ENCODE assay signal across 20 cellular contexts in the genomic region with DNA sequence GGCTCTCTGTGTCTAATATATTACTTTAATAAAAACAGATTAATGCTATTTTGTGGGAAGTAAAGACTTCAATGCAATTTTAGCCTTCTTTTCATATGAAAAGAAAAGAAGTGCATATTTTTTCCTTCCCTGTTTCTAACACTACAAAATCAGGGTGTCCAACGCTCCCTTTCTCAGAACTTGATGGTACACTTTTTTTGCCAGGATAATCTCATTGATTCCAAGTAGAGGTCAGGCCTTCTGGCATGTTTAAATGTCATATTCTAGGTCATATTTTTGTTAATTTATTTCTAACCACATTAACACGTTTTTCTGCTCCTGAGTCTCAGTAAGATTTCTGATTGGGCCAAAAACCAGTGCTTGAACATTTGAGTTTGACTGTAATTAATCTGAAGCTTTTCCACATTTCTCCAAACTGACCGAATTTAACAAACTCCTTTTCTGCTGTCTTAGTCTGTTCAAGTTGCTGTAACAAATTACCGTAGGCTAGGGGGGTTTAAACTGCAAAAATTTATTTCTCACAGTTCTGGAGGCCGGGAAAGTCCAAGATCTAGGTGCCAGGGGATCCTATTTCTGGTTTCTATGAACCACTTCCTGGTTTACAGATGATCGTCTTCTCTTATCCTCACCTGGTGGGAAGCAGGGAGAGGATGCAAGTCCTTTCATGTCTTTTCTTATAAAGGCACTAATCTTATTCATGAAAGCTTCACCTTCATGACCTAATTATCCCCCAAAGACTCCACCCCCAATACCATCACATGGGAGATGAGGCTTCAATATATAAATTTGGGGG.
DNase-seq lines count a peak whose midpoint lies in the region; ATAC-seq, FAIRE-seq and TF ChIP-seq lines count a peak whose summit lies in the region.
"Had no signal": no experiment of that assay in that cellular context is flagged by ENCODE, and none has a peak within 500 bp of the region (broad histone marks: within the 10 kb centered on the region; RNA-seq: fewer than 3 reads in every experiment).

No MANE protein-coding gene starts in this region.

- H3K36me3 ChIP-seq in Loucy (ENCODE audit: insufficient read depth, low read length) = no peaks in the 10 kb centered on the region
- no peaks in the 10 kb centered on the region for H3K36me3 ChIP-seq in mammary epithelial cell (ENCODE audit: insufficient read depth, low read length)
- no peaks in the 10 kb centered on the region for H3K36me3 ChIP-seq in neuronal stem cell (replicated peaks in 1 of 2; ENCODE audit: control insufficient read depth in 2 of 2, insufficient read depth in 2 of 2, low read length in 2 of 2)
- H3K36me3 ChIP-seq: lower lobe of right lung, prostate gland, SJCRH30 had no signal

- dilution Hi-C loops in mammary epithelial cell (cut with HindIII; ENCODE audit: low sequenced_read_pairs) = loop anchor here (5.0 kb wide), 2 partner anchors 57 to 68 kb away; no protein-coding TSS in a partner anchor

- H2AK5ac ChIP-seq in neuronal stem cell (ENCODE audit: low read depth, low read length) = no peak overlapping the region

- H3K27me3 ChIP-seq in Loucy (ENCODE audit: insufficient read depth, low read length, poor library complexity, severe bottlenecking) (no peaks in the 10 kb centered on the region), mammary epithelial cell (ENCODE audit: insufficient read depth, low read length) (no peaks in the 10 kb centered on the region), neuronal stem cell (ENCODE audit: control insufficient read depth in 3 of 3, insufficient read depth in 3 of 3, low read depth in 1 of 3, low read length in 3 of 3) (no peaks in the 10 kb centered on the region)
- H3K27me3 ChIP-seq: SJCRH30 had no signal

- no peak for ATAC-seq in A549
- ATAC-seq in GM19395 (IDR thresholded peaks at IDR 0.05; ENCODE audit: unreplicated experiment) = no peak
- ATAC-seq in HG03045 (IDR thresholded peaks at IDR 0.05; ENCODE audit: unreplicated experiment) = no peak
- no peak for ATAC-seq in HG02678 (IDR thresholded peaks at IDR 0.05; ENCODE audit: unreplicated experiment)
- ATAC-seq: activated naive CD8-positive, alpha-beta T cell treated with anti-CD3 and anti-CD28 coated beads, Interleukin-2, amount 50 U/mL, for 24 hours; lower lobe of right lung had no signal

- H4K20me1 ChIP-seq in Loucy (ENCODE audit: insufficient read depth, low read length, poor library complexity, severe bottlenecking) (no peaks in the 10 kb centered on the region), mammary epithelial cell (ENCODE audit: insufficient read depth, low read length) (no peaks in the 10 kb centered on the region)

- H3K4me1 ChIP-seq in A549 (peaks cover 30% of the 10 kb centered on the region), Loucy (ENCODE audit: insufficient read depth, low read length, poor library complexity, severe bottlenecking) (peaks cover 20% of the 10 kb centered on the region), mammary epithelial cell (ENCODE audit: insufficient read depth, low read length) (peaks cover 51% of the 10 kb centered on the region), neuronal stem cell (ENCODE audit: control insufficient read depth in 2 of 2, insufficient read depth in 1 of 2, low read depth in 1 of 2, low read length in 2 of 2) (no peaks in the 10 kb centered on the region)

- intact Hi-C loops in mammary epithelial cell (cut with micrococcal nuclease) = loop anchor here (2.0 kb wide), 1 partner anchor 312 kb away; no protein-coding TSS in a partner anchor

- no peak for TF ChIP-seq RAD21 in A549 (conservative IDR thresholded peaks at IDR 0.05 in 1 of 2, IDR thresholded peaks at IDR 0.05 in 1 of 2)

- in situ Hi-C loops in mammary epithelial cell (cut with MboI; ENCODE audit: low sequenced_read_pairs in 2 of 2) = no loop called here

- 80% methylated on average over 6 of the region's 6 CpGs for WGBS in A549 (ENCODE audit: missing lambda C conversion rate)
- 6% methylated on average over 6 of the region's 6 CpGs for WGBS in mammary epithelial cell (ENCODE audit: low coverage, missing lambda C conversion rate)
- no CpG with 5 or more reads among the region's 6 CpGs for WGBS in neuronal stem cell (ENCODE audit: extremely low coverage in 2 of 2, insufficient read length in 2 of 2, insufficient replicate concordance in 1 of 2), 2 donors

- H2AFZ ChIP-seq in Loucy (ENCODE audit: low read length) (peak overlapping the region; percentile 9; the same call in 1 of the 2 replicates), mammary epithelial cell (ENCODE audit: low read depth, low read length) (peak overlapping the region; percentile 78), neuronal stem cell (ENCODE audit: low read length) (peak overlapping the region; percentile 29)

- no peak overlapping the region for H2BK15ac ChIP-seq in neuronal stem cell (ENCODE audit: low read length)

- H3K9ac ChIP-seq in Loucy (ENCODE audit: low read depth, low read length, poor library complexity, severe bottlenecking) = no peak overlapping the region
- peak overlapping the region; percentile 52 for H3K9ac ChIP-seq in mammary epithelial cell (ENCODE audit: insufficient read depth, low read length)
- no peak overlapping the region for H3K9ac ChIP-seq in neuronal stem cell (ENCODE audit: low read depth, low read length, poor library complexity)

- no peak overlapping the region for H2BK120ac ChIP-seq in neuronal stem cell (ENCODE audit: low read depth, low read length)

- no peak for TF ChIP-seq EP300 in A549 (IDR thresholded peaks at IDR 0.05)

- no peaks in the 10 kb centered on the region for H3K9me2 ChIP-seq in Loucy (replicated peaks; ENCODE audit: low read depth, low read length)

- no peak overlapping the region for H3K14ac ChIP-seq in neuronal stem cell (ENCODE audit: low read length)

- CTCF ChIA-PET in A549 (lab: Yijun Ruan, JAX) (interaction anchor here (1.1 to 1.3 kb wide), 2 partner anchors 10 to 64 kb away, joined by 3 to 4 read pairs; a partner anchor contains a TSS), mammary epithelial cell (lab: Charles Lee; ENCODE audit: low non-redundant PET) (no interaction called here)

- no peak overlapping the region for H3K18ac ChIP-seq in neuronal stem cell (ENCODE audit: low read length)

- no peak overlapping the region for H4K8ac ChIP-seq in neuronal stem cell (ENCODE audit: low read depth, low read length)

- no peak overlapping the region for H3K23ac ChIP-seq in neuronal stem cell (ENCODE audit: low read depth, low read length, poor library complexity)

- H2BK5ac ChIP-seq in neuronal stem cell (ENCODE audit: low read length) = no peak overlapping the region

- H3K27ac ChIP-seq in A549 = peak overlapping the region in 1 of 2 experiments; percentile 5; a peak in 1 of 6 replicates
- H3K27ac ChIP-seq in mammary epithelial cell (ENCODE audit: insufficient read depth, low read depth, low read length) = peak overlapping the region; percentile 92
- no peak overlapping the region for H3K27ac ChIP-seq in neuronal stem cell (replicated peaks; ENCODE audit: low read length)
- H3K27ac ChIP-seq: lower lobe of right lung, SJCRH30 had no signal

- H3K9me3 ChIP-seq in A549 (no peaks in the 10 kb centered on the region), Loucy (ENCODE audit: insufficient read depth, low read depth, low read length) (no peaks in the 10 kb centered on the region), mammary epithelial cell (replicated peaks; ENCODE audit: insufficient read depth, low read length) (no peaks in the 10 kb centered on the region), neuronal stem cell (replicated peaks in 1 of 2; ENCODE audit: control insufficient read depth in 2 of 2, insufficient read depth in 1 of 2, low read depth in 1 of 2, low read length in 2 of 2) (no peaks in the 10 kb centered on the region)
- H3K9me3 ChIP-seq: lower lobe of right lung, prostate gland, SJCRH30 had no signal

- POLR2A ChIA-PET in A549 (lab: Yijun Ruan, JAX) = no interaction called here

- no peak for DNase-seq in A549 (ENCODE audit: low read depth in 1 of 2, low spot score in 1 of 2)
- peak; percentile 90 for DNase-seq in mammary epithelial cell
- no peak for DNase-seq in neuronal stem cell (ENCODE audit: low spot score)
- DNase-seq in NCI-H226 = no peak
- DNase-seq: activated CD4-positive, CD25-positive, alpha-beta regulatory T cell; activated naive CD8-positive, alpha-beta T cell treated with anti-CD3 and anti-CD28 coated beads, Interleukin-2, amount 50 U/mL, for 24 hours; caudate nucleus; DMS53; KG1; lower lobe of right lung; NCI-H1092 treated with DMSO at 0.1 percent for 48 hours; NCI-H526 treated with DMSO at 0.1 percent for 48 hours; SJCRH30 had no signal

- no peak overlapping the region for H4K91ac ChIP-seq in neuronal stem cell (ENCODE audit: low read depth, low read length, poor library complexity)

- BruUV-seq in mammary epithelial cell (replicated peaks; lab: Mats Ljungman, UMichigan) = TSS peak; percentile 80

- no peak for TF ChIP-seq POLR2A in A549 (IDR thresholded peaks at IDR 0.05; ENCODE audit: low read length)

- no peaks in the 10 kb centered on the region for H3F3A ChIP-seq in Loucy (ENCODE audit: low read depth)

- no peak for TF ChIP-seq CTCF in A549 (IDR thresholded peaks at IDR 0.05)
- no peak for TF ChIP-seq CTCF in Loucy (conservative IDR thresholded peaks at IDR 0.05; ENCODE audit: low read length)
- no peak for TF ChIP-seq CTCF in mammary epithelial cell (conservative IDR thresholded peaks at IDR 0.05 in 1 of 2, IDR thresholded peaks at IDR 0.05 in 1 of 2; ENCODE audit: extremely low read depth in 1 of 2, insufficient read depth in 1 of 2, low read depth in 1 of 2, low read length in 2 of 2)

- H2BK12ac ChIP-seq in neuronal stem cell (ENCODE audit: low read length) = no peak overlapping the region

- H3K4me3 ChIP-seq in A549 = no peak overlapping the region
- H3K4me3 ChIP-seq in Loucy (ENCODE audit: low read length, poor library complexity, severe bottlenecking) = no peak overlapping the region
- no peak overlapping the region for H3K4me3 ChIP-seq in mammary epithelial cell (replicated peaks in 1 of 3; ENCODE audit: insufficient read depth in 1 of 3, low read depth in 2 of 3, low read length in 3 of 3)
- H3K4me3 ChIP-seq in neuronal stem cell (ENCODE audit: low read length in 2 of 2) = no peak overlapping the region
- H3K4me3 ChIP-seq: lower lobe of right lung, prostate gland, SJCRH30 had no signal

- H3K4me2 ChIP-seq in A549 (peak overlapping the region; percentile 25; the same call in 2 of the 3 replicates), Loucy (ENCODE audit: low read depth, low read length, poor library complexity, severe bottlenecking) (no peak overlapping the region), mammary epithelial cell (ENCODE audit: insufficient read depth, low read depth, low read length) (peak overlapping the region; percentile 51), neuronal stem cell (ENCODE audit: insufficient read depth, low read length, poor library complexity, severe bottlenecking) (no peak overlapping the region)

- no peaks in the 10 kb centered on the region for H3K79me2 ChIP-seq in Loucy (ENCODE audit: insufficient read depth, low read length)
- H3K79me2 ChIP-seq in mammary epithelial cell (ENCODE audit: insufficient read depth, low read length) = no peaks in the 10 kb centered on the region

- H3K79me1 ChIP-seq in neuronal stem cell (ENCODE audit: low read depth, low read length) = no peaks in the 10 kb centered on the region

- FAIRE-seq in A549 (lab: Jason Lieb, UNC) = no peak
- FAIRE-seq: A204.1, H1 had no signal

- no peak overlapping the region for H3K4ac ChIP-seq in neuronal stem cell (ENCODE audit: low read length)

TF ChIP-seq in A549, 52 proteins besides CTCF, POLR2A, EP300 and RAD21 (continues in another document):
- TF ChIP-seq HDAC2 (IDR thresholded peaks at IDR 0.05) (no peak), EHF (CRISPR knock-in tag; IDR thresholded peaks at IDR 0.05) (no peak)

Comparison
In these comparisons a context has a peak if more than half of its experiments do, and no peak if none do; other contexts are left out.
1. H3K4me2 ChIP-seq: peak in A549 (single experiment) and mammary epithelial cell (single experiment); none in Loucy (single experiment) and neuronal stem cell (single experiment).
2. H2AFZ ChIP-seq: peak in every context shown above with its lines; median percentile 78 in mammary epithelial cell; 29 in neuronal stem cell; 9 in Loucy.